Comparison of ENCODE assay signal across 20 cellular contexts in the genomic region with DNA sequence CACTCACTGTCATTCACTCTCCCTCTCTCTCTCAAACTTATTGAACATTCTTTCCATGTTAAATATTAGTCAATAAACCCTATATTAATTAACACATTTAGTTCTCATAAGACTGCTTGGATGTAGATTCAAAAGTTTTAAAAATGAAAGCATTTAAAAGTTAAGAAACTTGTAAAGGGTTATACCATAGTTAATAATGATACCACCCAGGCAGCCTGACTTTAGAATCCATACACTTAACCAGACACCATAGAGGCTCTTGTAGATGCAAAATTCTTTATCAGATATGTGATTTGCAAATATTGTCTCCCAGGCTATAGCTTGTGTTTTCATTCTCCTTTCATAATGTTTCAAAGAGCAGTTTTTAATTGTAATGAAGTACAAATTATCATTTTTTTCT.
"Had no signal": no experiment of that assay in that cellular context is flagged by ENCODE, and none has a peak within 500 bp of the region (broad histone marks: within the 10 kb centered on the region; RNA-seq: fewer than 3 reads in every experiment).

No MANE protein-coding gene starts in this region.

- ATAC-seq: effector memory CD8-positive, alpha-beta T cell; foreskin keratinocyte; left colon; left ventricle myocardium superior had no signal

- DNase-seq: effector memory CD8-positive, alpha-beta T cell; erythroblast; foreskin keratinocyte; head of caudate nucleus; left colon; left ventricle myocardium superior; mesendoderm; naive B cell; sigmoid colon; stimulated activated CD4-positive, alpha-beta T cell treated with anti-CD3 and anti-CD28 coated beads, Interleukin-12 subunit alpha, Interleukin-12 subunit beta, amount 100 ng/mL, for 4 hours; stimulated activated naive CD4-positive, alpha-beta T cell; stomach; substantia nigra; transverse colon had no signal

- H3K36me3 ChIP-seq: neutrophil, sigmoid colon, stomach, thoracic aorta, transverse colon had no signal

- H3K4me3 ChIP-seq: hepatocyte, lung, sigmoid colon, skin epidermis, stomach, thoracic aorta, transverse colon had no signal

- H3K27ac ChIP-seq: foreskin keratinocyte, hepatocyte, neutrophil, sigmoid colon, skin epidermis, stomach, thoracic aorta, transverse colon had no signal

- H3K9me3 ChIP-seq: neutrophil, sigmoid colon, transverse colon had no signal

- H2AFZ ChIP-seq: hepatocyte had no signal

- H3K4me2 ChIP-seq: hepatocyte had no signal

- H3K79me2 ChIP-seq: hepatocyte had no signal

- H3K4me1 ChIP-seq: transverse colon had no signal

- H3K27me3 ChIP-seq: foreskin keratinocyte, hepatocyte, neutrophil, sigmoid colon, stomach, transverse colon had no signal

- FAIRE-seq: colon had no signal
